Comparison of ENCODE assay signal across 8 cellular contexts in genomic region chr11:61160487-61161189, GRCh38. TPM values are rescaled to one million over a fixed set of nuclear protein-coding genes. Genes with fewer than 3 reads are reported as not detected.
DNase-seq lines count a peak whose midpoint lies in the region; ATAC-seq and TF ChIP-seq lines count a peak whose summit lies in the region.

No MANE protein-coding gene starts in this region.

- peak overlapping the region; percentile 80 to 95 (median 90) for H3K27ac Mint-ChIP-seq in naive thymus-derived CD4-positive, alpha-beta T cell

- peak overlapping the region; percentile 98 to 99 for H3K27ac ChIP-seq in coronary artery
- peak overlapping the region; percentile 78 for H3K27ac ChIP-seq in naive thymus-derived CD4-positive, alpha-beta T cell (ENCODE audit: low read depth, low read length)

- peaks cover 0 to 13% (median 3%) of the 10 kb centered on the region in 11 donors for H3K9me3 Mint-ChIP-seq in naive thymus-derived CD4-positive, alpha-beta T cell

- H3K36me3 Mint-ChIP-seq in naive thymus-derived CD4-positive, alpha-beta T cell, result peaks cover 4 to 17% (median 9%) of the 10 kb centered on the region in 5 donors

- TF ChIP-seq CTCF in GM12864 (IDR thresholded peaks at IDR 0.05; ENCODE audit: low read depth, low read length, missing control alignments), result no peak
- no peak for TF ChIP-seq CTCF in NB4 (IDR thresholded peaks at IDR 0.05; ENCODE audit: low read depth, low read length)
- no peak for TF ChIP-seq CTCF in coronary artery (IDR thresholded peaks at IDR 0.05)

- H3K9me3 ChIP-seq in naive thymus-derived CD4-positive, alpha-beta T cell (ENCODE audit: control insufficient read depth in 2 of 3, low read length in 3 of 3), result peaks cover 0 to under 1% (median 0%) of the 10 kb centered on the region in 3 experiments

- POLR2A ChIA-PET in naive thymus-derived CD4-positive, alpha-beta T cell (lab: Charles Lee), result interaction anchor here (0.6 to 2.8 kb wide), 8 partner anchors 11 to 1504 kb away, joined by 3 to 9 read pairs (median 3); partner anchors contain the start of genes C11orf98, CD5, CSKMT and PRPF19

- H3K36me3 ChIP-seq in naive thymus-derived CD4-positive, alpha-beta T cell (ENCODE audit: control insufficient read depth in 2 of 3, insufficient read depth in 3 of 3, low read length in 3 of 3), result no peaks in the 10 kb centered on the region

- H3K4me1 Mint-ChIP-seq in naive thymus-derived CD4-positive, alpha-beta T cell, result peaks cover 35 to 65% (median 48%) of the 10 kb centered on the region in 7 donors

- intact Hi-C loops in naive thymus-derived CD4-positive, alpha-beta T cell (cut with micrococcal nuclease), result loop anchor here (1.0 to 5.0 kb wide), 16 partner anchors 27 to 807 kb away; partner anchors contain the start of genes CPSF7 (in 2 of the 2), DDB1 (in 2 of the 2), TKFC (in 2 of the 2) and CCDC86 (in 1 of the 2)

- H3K27me3 ChIP-seq in naive thymus-derived CD4-positive, alpha-beta T cell (ENCODE audit: control insufficient read depth in 2 of 2, insufficient read depth in 2 of 2, low read length in 2 of 2), result no peaks in the 10 kb centered on the region

- H3K4me3 Mint-ChIP-seq in naive thymus-derived CD4-positive, alpha-beta T cell, result peak overlapping the region; percentile 76 to 93 (median 85)

- TF ChIP-seq POLR2A in NB4 (IDR thresholded peaks at IDR 0.05; ENCODE audit: extremely low read depth, insufficient read length), result no peak

- no peak for ATAC-seq in naive thymus-derived CD4-positive, alpha-beta T cell
- ATAC-seq in HG03521 (IDR thresholded peaks at IDR 0.05; ENCODE audit: unreplicated experiment), result no peak

- CTCF ChIA-PET in naive thymus-derived CD4-positive, alpha-beta T cell (lab: Charles Lee), result no interaction called here

- DNase-seq in GM12864 (ENCODE audit: low read depth) (no peak), NB4 (ENCODE audit: low read depth) (no peak), coronary artery (ENCODE audit: low spot score) (no peak), NCI-H345 treated with DMSO at 0.1 percent for 48 hours (lab: John Stamatoyannopoulos, UW; ENCODE audit: unreplicated experiment) (no peak), COLO829 (ENCODE audit: low spot score) (no peak), occipital lobe (lab: John Stamatoyannopoulos, UW) (no peak)
- peak in 2 of 9 donors; percentile 14 to 15 for DNase-seq in naive thymus-derived CD4-positive, alpha-beta T cell

- peak overlapping the region; percentile 62 for H3K4me3 ChIP-seq in GM12864 (ENCODE audit: low read depth, low read length)
- H3K4me3 ChIP-seq in NB4 (ENCODE audit: low read depth, low read length), result peak overlapping the region; percentile 68
- H3K4me3 ChIP-seq in coronary artery, result peak overlapping the region; percentile 93
- peak overlapping the region; percentile 74 for H3K4me3 ChIP-seq in naive thymus-derived CD4-positive, alpha-beta T cell (ENCODE audit: low read length)

- no peaks in the 10 kb centered on the region for H3K27me3 Mint-ChIP-seq in naive thymus-derived CD4-positive, alpha-beta T cell

- peaks cover 7 to 14% of the 10 kb centered on the region in 2 donors for H3K4me1 ChIP-seq in naive thymus-derived CD4-positive, alpha-beta T cell (ENCODE audit: control insufficient read depth in 2 of 2, insufficient read depth in 2 of 2, low read length in 2 of 2)

RNA-seq across cellular contexts. Expression of gene VPS37C, which starts 0.6 kb away (rescaled TPM):
- total RNA-seq in naive thymus-derived CD4-positive, alpha-beta T cell, result 10 to 100 TPM in 1 of 5 experiments, 1 to 10 TPM in 4; 4.1 to 12.0 (median 7.9) TPM
- under 1 TPM; 0.31 to 0.82 TPM for polyA plus RNA-seq in naive thymus-derived CD4-positive, alpha-beta T cell
- 4.5 TPM for total RNA-seq in occipital lobe

RNA-seq across cellular contexts. Expression of gene PGA3, which starts 42.7 kb away (rescaled TPM):
- under 1 TPM in 1 of 5 experiments, not detected in 4; 0.83 TPM for total RNA-seq in naive thymus-derived CD4-positive, alpha-beta T cell
- polyA plus RNA-seq in naive thymus-derived CD4-positive, alpha-beta T cell, result not detected
- 0.31 TPM for total RNA-seq in occipital lobe

RNA-seq across cellular contexts. Expression of gene CD5, which starts 58.3 kb away (rescaled TPM):
- total RNA-seq in naive thymus-derived CD4-positive, alpha-beta T cell, result 100 to 1,000 TPM; 180 to 399 (median 224) TPM
- polyA plus RNA-seq in naive thymus-derived CD4-positive, alpha-beta T cell, result 100 to 1,000 TPM; 217 to 371 TPM
- not detected for total RNA-seq in occipital lobe

Comparison
In these comparisons a context has a peak if more than half of its experiments do, and no peak if none do; other contexts are left out.
1. RNA of gene CD5, which starts 58.3 kb away (total RNA-seq): 180 to 399 TPM in naive thymus-derived CD4-positive, alpha-beta T cell; not detected in occipital lobe (single experiment); every median in the first group is over 100 times any median in the second.
2. Peak in every context shown above with its lines, with median percentiles within 50 percentile points of each other: H3K4me3 ChIP-seq.